In genomic region chr4:15466596-15466995, GRCh38 we compare ENCODE assay signal across 23 cellular contexts. TPM values are rescaled to one million over a fixed set of nuclear protein-coding genes. Genes with fewer than 3 reads are reported as not detected.
"Had no signal": no experiment of that assay in that cellular context is flagged by ENCODE, and none has a peak within 500 bp of the region (broad histone marks: within the 10 kb centered on the region; RNA-seq: fewer than 3 reads in every experiment).

No MANE protein-coding gene starts in this region.

- DNase-seq: Kasumi-1, MM.1S, NCI-H1092 treated with DMSO at 0.1 percent for 48 hours, NCI-H1436, NCI-H187, NCI-H2029, NCI-H2081 treated with DMSO at 0.1 percent for 48 hours, NCI-H2171, NCI-H226, NCI-H446, NCI-H510A, NCI-H524 treated with DMSO at 0.1 percent for 48 hours, NCI-H69, NCI-H774, RPMI8226, SHP77, SK-N-SH had no signal

- H3K27ac ChIP-seq: HL-60, KMS-11 had no signal

- H3K9ac ChIP-seq: KMS-11, SK-N-SH had no signal

- H3K9me3 ChIP-seq: SK-N-SH had no signal

- ATAC-seq: K562 had no signal

- H3K4me2 ChIP-seq: KMS-11, SK-N-SH had no signal

- H3K4me3 ChIP-seq: K562 had no signal

RNA-seq across cellular contexts. Expression of gene CC2D2A, which starts 3.1 kb away (rescaled TPM):
- polyA plus RNA-seq: IgD-negative memory B cell had no signal

RNA-seq across cellular contexts. Expression of gene C1QTNF7, which starts 38.8 kb away (rescaled TPM):
- total RNA-seq: K562, M059J, SK-MEL-5 had no signal
- polyA plus RNA-seq: IgD-negative memory B cell, K562, SK-N-SH had no signal
